ENCODE assay signal across 38 cellular contexts in the genomic region with DNA sequence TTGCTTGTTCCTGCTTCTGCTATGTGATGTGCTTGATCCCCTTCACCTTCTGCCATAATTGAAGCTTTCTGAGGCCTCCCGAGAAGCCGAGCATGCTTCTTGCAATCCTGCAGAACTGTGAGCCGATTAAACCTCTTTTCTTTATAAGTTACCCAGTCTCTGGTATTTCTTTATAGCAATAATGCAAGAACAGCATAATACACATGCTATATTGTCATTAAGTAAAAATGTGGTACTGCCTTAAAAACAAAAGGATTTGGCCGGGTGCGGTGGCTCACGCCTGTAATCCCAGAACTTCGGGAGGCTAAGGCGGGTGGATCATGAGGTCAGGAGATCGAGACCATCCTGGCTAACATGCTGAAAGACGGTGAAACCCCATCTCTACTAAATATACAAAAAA.
"Had no signal": no experiment of that assay in that cellular context is flagged by ENCODE, and none has a peak within 500 bp of the region (broad histone marks: within the 10 kb centered on the region; RNA-seq: fewer than 3 reads in every experiment).

No MANE protein-coding gene starts in this region.

- H3K27me3 ChIP-seq: ascending aorta, cardiac muscle cell had no signal

- ATAC-seq: activated CD8-positive, alpha-beta T cell treated with anti-CD3 and anti-CD28 coated beads for 36 hours; activated naive CD8-positive, alpha-beta T cell treated with anti-CD3 and anti-CD28 coated beads, Interleukin-2, amount 50 U/mL, for 24 hours; activated T-cell treated with anti-CD3 and anti-CD28 coated beads, Interleukin-2, amount 50 U/mL, for 4 hours; activated T-cell treated with anti-CD3 and anti-CD28 coated beads, Interleukin-2, amount 50 U/mL, for 72 hours; activated T-helper 17 cell treated with anti-CD3 and anti-CD28 coated beads, Interleukin-2, amount 50 U/mL, for 72 hours had no signal

- DNase-seq: activated B cell treated with CpG ODN at 0.5 μM for 24 hours; activated CD4-positive, alpha-beta memory T cell treated with anti-CD3 and anti-CD28 coated beads for 36 hours; activated CD4-positive, alpha-beta T cell treated with anti-CD3 and anti-CD28 coated beads for 4 hours; activated CD4-positive, alpha-beta T cell treated with anti-CD3 and anti-CD28 coated beads, Interleukin-2, amount 10 ng/mL, durations not matched to agents 24 days and 14 days; activated CD4-positive, alpha-beta T cell treated with anti-CD3 and anti-CD28 coated beads, Interleukin-2, amount 50 U/mL, for 1 hour; activated CD4-positive, alpha-beta T cell treated with anti-CD3 and anti-CD28 coated beads, Interleukin-2, amount 50 U/mL, for 4 hours; activated CD4-positive, CD25-positive, alpha-beta regulatory T cell treated with anti-CD3 and anti-CD28 coated beads, Interleukin-2, amount 50 U/mL, for 72 hours; activated CD8-positive, alpha-beta memory T cell treated with anti-CD3 and anti-CD28 coated beads, Interleukin-2, amount 50 U/mL, for 4 hours; activated CD8-positive, alpha-beta T cell treated with anti-CD3 and anti-CD28 coated beads for 36 hours; activated gamma-delta T cell; activated naive CD4-positive, alpha-beta T cell treated with anti-CD3 and anti-CD28 coated beads, Interleukin-2, amount 10 ng/mL, durations not matched to agents 7 days and 5 days; activated naive CD4-positive, alpha-beta T cell treated with Interleukin-2 at 50 U/mL for 16 hours; activated naive CD8-positive, alpha-beta T cell treated with anti-CD3 and anti-CD28 coated beads, Interleukin-2, amount 10 ng/mL, durations not matched to agents 7 days and 5 days; activated naive CD8-positive, alpha-beta T cell treated with anti-CD3 and anti-CD28 coated beads, Interleukin-2, amount 50 U/mL, for 24 hours; activated T-cell treated with anti-CD3 and anti-CD28 coated beads for 4 hours; activated T-cell treated with anti-CD3 and anti-CD28 coated beads, Interleukin-2, amount 50 U/mL, for 1 hour; activated T-cell treated with anti-CD3 and anti-CD28 coated beads, Interleukin-2, amount 50 U/mL, for 4 hours; activated T-cell treated with anti-CD3 and anti-CD28 coated beads, Interleukin-2, amount 50 U/mL, for 72 hours; amygdala; anterior cingulate cortex; caudate nucleus; cerebellar nuclear complex; T-helper 1 cell; T-helper 2 cell; T-helper 9 cell had no signal

- H3K27me3 Mint-ChIP-seq: activated B cell treated with CpG ODN at 0.5 μM for 24 hours; activated CD4-positive, alpha-beta memory T cell treated with anti-CD3 and anti-CD28 coated beads for 36 hours; activated CD4-positive, alpha-beta T cell treated with anti-CD3 and anti-CD28 coated beads, Interleukin-2, amount 10 ng/mL, durations not matched to agents 24 days and 14 days; activated CD8-positive, alpha-beta T cell treated with anti-CD3 and anti-CD28 coated beads for 36 hours; activated naive CD4-positive, alpha-beta T cell treated with anti-CD3 and anti-CD28 coated beads, Interleukin-2, amount 10 ng/mL, durations not matched to agents 7 days and 5 days; activated naive CD4-positive, alpha-beta T cell treated with anti-CD3 and anti-CD28 coated beads, Interleukin-2, amount 50 U/mL, for 24 hours; activated naive CD8-positive, alpha-beta T cell; activated naive CD8-positive, alpha-beta T cell treated with anti-CD3 and anti-CD28 coated beads, Interleukin-2, amount 10 ng/mL, durations not matched to agents 7 days and 5 days; activated naive CD8-positive, alpha-beta T cell treated with anti-CD3 and anti-CD28 coated beads, Interleukin-2, amount 50 U/mL, for 24 hours; activated T-helper 17 cell treated with anti-CD3 and anti-CD28 coated beads, Interleukin-2, amount 50 U/mL, for 72 hours; brain; central memory CD8-positive, alpha-beta T cell had no signal

- H3K27ac ChIP-seq: ascending aorta, cardiac muscle cell, VCaP had no signal

- H3K4me3 ChIP-seq: ascending aorta, cardiac muscle cell had no signal

- H3K4me3 Mint-ChIP-seq: activated B cell treated with CpG ODN at 0.5 μM for 24 hours; activated CD4-positive, alpha-beta memory T cell treated with anti-CD3 and anti-CD28 coated beads for 36 hours; activated CD4-positive, alpha-beta T cell treated with anti-CD3 and anti-CD28 coated beads, Interleukin-2, amount 10 ng/mL, durations not matched to agents 24 days and 14 days; activated CD8-positive, alpha-beta T cell treated with anti-CD3 and anti-CD28 coated beads for 36 hours; activated naive CD4-positive, alpha-beta T cell treated with anti-CD3 and anti-CD28 coated beads, Interleukin-2, amount 10 ng/mL, durations not matched to agents 7 days and 5 days; activated naive CD4-positive, alpha-beta T cell treated with anti-CD3 and anti-CD28 coated beads, Interleukin-2, amount 50 U/mL, for 24 hours; activated naive CD8-positive, alpha-beta T cell; activated naive CD8-positive, alpha-beta T cell treated with anti-CD3 and anti-CD28 coated beads, Interleukin-2, amount 10 ng/mL, durations not matched to agents 7 days and 5 days; activated naive CD8-positive, alpha-beta T cell treated with anti-CD3 and anti-CD28 coated beads, Interleukin-2, amount 50 U/mL, for 24 hours; activated T-cell treated with anti-CD3 and anti-CD28 coated beads, Interleukin-2, amount 50 U/mL, for 4 hours; activated T-cell treated with anti-CD3 and anti-CD28 coated beads, Interleukin-2, amount 50 U/mL, for 72 hours; activated T-helper 1 cell treated with anti-CD3 and anti-CD28 coated beads, Interleukin-12 subunit alpha, Interleukin-12 subunit beta, Interleukin-2, Interleukin-4 antibody, amounts not matched to agents 30 ng/mL and 10 ng/mL and 1 ng/mL, durations not matched to agents 14 hours and 24 hours and 36 hours; activated T-helper 17 cell treated with anti-CD3 and anti-CD28 coated beads, Interleukin-2, amount 50 U/mL, for 72 hours; brain; central memory CD8-positive, alpha-beta T cell; T-helper 1 cell treated with Interleukin-12 subunit alpha and Interleukin-12 subunit beta and Interleukin-4 antibody, amounts not matched to agents 30 μg/mL and 1 μg/mL, for 36 hours; T-helper 2 cell treated with Interferon-gamma antibody and Interleukin-4, amounts not matched to agents 5 μg/mL and 100 μg/mL, for 36 hours had no signal

- H3K4me1 ChIP-seq: ascending aorta had no signal

- H3K9me3 Mint-ChIP-seq: activated B cell treated with CpG ODN at 0.5 μM for 24 hours; activated CD4-positive, alpha-beta memory T cell treated with anti-CD3 and anti-CD28 coated beads for 36 hours; activated CD4-positive, alpha-beta T cell treated with anti-CD3 and anti-CD28 coated beads, Interleukin-2, amount 10 ng/mL, durations not matched to agents 24 days and 14 days; activated CD8-positive, alpha-beta T cell treated with anti-CD3 and anti-CD28 coated beads for 36 hours; activated naive CD4-positive, alpha-beta T cell treated with anti-CD3 and anti-CD28 coated beads, Interleukin-2, amount 10 ng/mL, durations not matched to agents 7 days and 5 days; activated naive CD4-positive, alpha-beta T cell treated with anti-CD3 and anti-CD28 coated beads, Interleukin-2, amount 50 U/mL, for 24 hours; activated naive CD8-positive, alpha-beta T cell treated with anti-CD3 and anti-CD28 coated beads, Interleukin-2, amount 10 ng/mL, durations not matched to agents 7 days and 5 days; activated naive CD8-positive, alpha-beta T cell treated with anti-CD3 and anti-CD28 coated beads, Interleukin-2, amount 50 U/mL, for 24 hours; activated T-cell treated with anti-CD3 and anti-CD28 coated beads, Interleukin-2, amount 50 U/mL, for 4 hours; activated T-cell treated with anti-CD3 and anti-CD28 coated beads, Interleukin-2, amount 50 U/mL, for 72 hours; activated T-helper 1 cell treated with anti-CD3 and anti-CD28 coated beads, Interleukin-12 subunit alpha, Interleukin-12 subunit beta, Interleukin-2, Interleukin-4 antibody, amounts not matched to agents 30 ng/mL and 10 ng/mL and 1 ng/mL, durations not matched to agents 14 hours and 24 hours and 36 hours; activated T-helper 17 cell treated with anti-CD3 and anti-CD28 coated beads, Interleukin-2, amount 50 U/mL, for 72 hours; central memory CD8-positive, alpha-beta T cell; T-helper 1 cell treated with Interleukin-12 subunit alpha and Interleukin-12 subunit beta and Interleukin-4 antibody, amounts not matched to agents 30 μg/mL and 1 μg/mL, for 36 hours; T-helper 2 cell treated with Interferon-gamma antibody and Interleukin-4, amounts not matched to agents 5 μg/mL and 100 μg/mL, for 36 hours had no signal

- FAIRE-seq: bronchial epithelial cell, TTC549 had no signal

- H3K27ac Mint-ChIP-seq: activated B cell treated with CpG ODN at 0.5 μM for 24 hours; activated CD4-positive, alpha-beta memory T cell treated with anti-CD3 and anti-CD28 coated beads for 36 hours; activated CD4-positive, alpha-beta T cell treated with anti-CD3 and anti-CD28 coated beads, Interleukin-2, amount 10 ng/mL, durations not matched to agents 24 days and 14 days; activated CD8-positive, alpha-beta T cell treated with anti-CD3 and anti-CD28 coated beads for 36 hours; activated naive CD4-positive, alpha-beta T cell treated with anti-CD3 and anti-CD28 coated beads, Interleukin-2, amount 10 ng/mL, durations not matched to agents 7 days and 5 days; activated naive CD4-positive, alpha-beta T cell treated with anti-CD3 and anti-CD28 coated beads, Interleukin-2, amount 50 U/mL, for 24 hours; activated naive CD8-positive, alpha-beta T cell; activated naive CD8-positive, alpha-beta T cell treated with anti-CD3 and anti-CD28 coated beads, Interleukin-2, amount 10 ng/mL, durations not matched to agents 7 days and 5 days; activated naive CD8-positive, alpha-beta T cell treated with anti-CD3 and anti-CD28 coated beads, Interleukin-2, amount 50 U/mL, for 24 hours; activated T-cell treated with anti-CD3 and anti-CD28 coated beads, Interleukin-2, amount 50 U/mL, for 72 hours; activated T-helper 1 cell treated with anti-CD3 and anti-CD28 coated beads, Interleukin-12 subunit alpha, Interleukin-12 subunit beta, Interleukin-2, Interleukin-4 antibody, amounts not matched to agents 30 ng/mL and 10 ng/mL and 1 ng/mL, durations not matched to agents 14 hours and 24 hours and 36 hours; activated T-helper 17 cell treated with anti-CD3 and anti-CD28 coated beads, Interleukin-2, amount 50 U/mL, for 72 hours; T-helper 1 cell treated with Interleukin-12 subunit alpha and Interleukin-12 subunit beta and Interleukin-4 antibody, amounts not matched to agents 30 μg/mL and 1 μg/mL, for 36 hours; T-helper 2 cell treated with Interferon-gamma antibody and Interleukin-4, amounts not matched to agents 5 μg/mL and 100 μg/mL, for 36 hours had no signal

- H3K9me3 ChIP-seq: ascending aorta had no signal

- H3K4me1 Mint-ChIP-seq: activated B cell treated with CpG ODN at 0.5 μM for 24 hours; activated CD4-positive, alpha-beta T cell treated with anti-CD3 and anti-CD28 coated beads, Interleukin-2, amount 10 ng/mL, durations not matched to agents 24 days and 14 days; activated naive CD4-positive, alpha-beta T cell treated with anti-CD3 and anti-CD28 coated beads, Interleukin-2, amount 10 ng/mL, durations not matched to agents 7 days and 5 days; activated naive CD4-positive, alpha-beta T cell treated with anti-CD3 and anti-CD28 coated beads, Interleukin-2, amount 50 U/mL, for 24 hours; activated naive CD8-positive, alpha-beta T cell treated with anti-CD3 and anti-CD28 coated beads, Interleukin-2, amount 10 ng/mL, durations not matched to agents 7 days and 5 days; activated naive CD8-positive, alpha-beta T cell treated with anti-CD3 and anti-CD28 coated beads, Interleukin-2, amount 50 U/mL, for 24 hours; activated T-helper 17 cell treated with anti-CD3 and anti-CD28 coated beads, Interleukin-2, amount 50 U/mL, for 72 hours; central memory CD8-positive, alpha-beta T cell had no signal
